Comparison of ENCODE assay signal across 10 cellular contexts in the genomic region with DNA sequence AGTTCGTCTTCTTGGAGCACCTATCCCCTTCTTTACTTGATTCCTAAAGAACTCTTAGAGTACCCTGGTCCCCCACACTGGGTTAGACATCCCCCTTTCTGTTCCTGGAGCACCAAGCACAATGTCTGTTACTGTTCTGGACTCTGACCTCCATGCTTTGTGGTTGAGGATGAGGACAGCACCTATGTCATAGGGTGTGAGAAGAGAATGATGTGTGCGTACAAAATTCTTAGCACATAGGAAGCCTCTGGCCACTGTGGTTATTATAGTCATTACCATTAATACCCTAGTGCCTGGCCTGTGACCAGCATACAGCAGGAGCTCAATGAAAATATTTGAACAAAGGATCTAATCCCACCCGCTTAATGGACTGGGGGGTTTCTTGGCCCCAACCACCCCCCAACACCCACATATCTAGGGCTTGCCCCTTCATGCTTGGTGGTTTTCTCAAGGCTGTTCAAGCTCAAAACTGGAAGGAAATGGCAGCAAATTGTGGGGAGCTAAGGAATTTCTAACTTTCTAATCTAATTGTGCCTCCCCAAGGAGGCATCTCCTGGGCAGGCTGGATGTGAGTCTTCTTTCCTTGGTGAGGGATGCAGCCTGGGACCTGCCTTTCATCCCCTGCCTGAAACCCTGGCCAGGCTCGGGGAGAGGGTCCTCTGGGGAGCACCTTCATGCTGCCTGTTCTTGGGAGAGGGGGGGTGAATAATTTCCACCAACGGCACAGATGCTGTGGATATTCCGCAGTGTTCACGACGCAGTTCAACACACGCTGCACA. TPM values are rescaled to one million over a fixed set of nuclear protein-coding genes. Genes with fewer than 3 reads are reported as not detected.
DNase-seq lines count a peak whose midpoint lies in the region; ATAC-seq and TF ChIP-seq lines count a peak whose summit lies in the region.
"Had no signal": no experiment of that assay in that cellular context is flagged by ENCODE, and none has a peak within 500 bp of the region (broad histone marks: within the 10 kb centered on the region; RNA-seq: fewer than 3 reads in every experiment).

No MANE protein-coding gene starts in this region.

- peaks cover 43% of the 10 kb centered on the region for H3K27me3 Mint-ChIP-seq in activated CD4-positive, alpha-beta T cell treated with anti-CD3 and anti-CD28 coated beads, Interleukin-2, amount 10 ng/mL, durations not matched to agents 24 days and 14 days
- peaks cover 37% of the 10 kb centered on the region for H3K27me3 Mint-ChIP-seq in activated CD8-positive, alpha-beta T cell treated with anti-CD3 and anti-CD28 coated beads, Interleukin-2, amount 10 ng/mL, durations not matched to agents 7 days and 5 days (ENCODE audit: low read depth)
- H3K27me3 Mint-ChIP-seq in stimulated activated naive CD8-positive, alpha-beta T cell treated with anti-CD3 and anti-CD28 coated beads, Interleukin-15, amount 100 ng/mL, for 72 hours, result peaks cover 18% of the 10 kb centered on the region

- intact Hi-C loops in activated CD4-positive, alpha-beta T cell treated with anti-CD3 and anti-CD28 coated beads, Interleukin-2, amount 10 ng/mL, durations not matched to agents 24 days and 14 days (cut with micrococcal nuclease), result loop anchor here (2.0 kb wide), 1 partner anchor 126 kb away; no protein-coding TSS in a partner anchor

- peaks cover 31% of the 10 kb centered on the region for H3K4me1 Mint-ChIP-seq in activated CD4-positive, alpha-beta T cell treated with anti-CD3 and anti-CD28 coated beads, Interleukin-2, amount 10 ng/mL, durations not matched to agents 24 days and 14 days
- H3K4me1 Mint-ChIP-seq in activated CD8-positive, alpha-beta T cell treated with anti-CD3 and anti-CD28 coated beads, Interleukin-2, amount 10 ng/mL, durations not matched to agents 7 days and 5 days (ENCODE audit: low read depth), result peaks cover 38% of the 10 kb centered on the region
- peaks cover 37% of the 10 kb centered on the region for H3K4me1 Mint-ChIP-seq in stimulated activated naive CD8-positive, alpha-beta T cell treated with anti-CD3 and anti-CD28 coated beads, Interleukin-15, amount 100 ng/mL, for 72 hours

- 72% methylated on average over 9 of the region's 9 CpGs for WGBS in hepatocyte (ENCODE audit: low lambda C conversion rate, missing lambda C conversion rate)

- TF ChIP-seq CTCF in hepatocyte (IDR thresholded peaks at IDR 0.05; ENCODE audit: poor library complexity), result no peak

- H3K4me1 ChIP-seq in hepatocyte (ENCODE audit: insufficient read depth), result peaks cover 20% of the 10 kb centered on the region

- no peak overlapping the region for H3K4me3 ChIP-seq in hepatocyte

- peaks cover 13% of the 10 kb centered on the region for H4K20me1 ChIP-seq in hepatocyte (ENCODE audit: insufficient read depth, poor library complexity, severe bottlenecking)

- peaks cover 5% of the 10 kb centered on the region for H3K36me3 Mint-ChIP-seq in activated CD4-positive, alpha-beta T cell treated with anti-CD3 and anti-CD28 coated beads, Interleukin-2, amount 10 ng/mL, durations not matched to agents 24 days and 14 days (ENCODE audit: low read depth)
- H3K36me3 Mint-ChIP-seq in activated CD8-positive, alpha-beta T cell treated with anti-CD3 and anti-CD28 coated beads, Interleukin-2, amount 10 ng/mL, durations not matched to agents 7 days and 5 days (ENCODE audit: low read depth), result peaks cover 17% of the 10 kb centered on the region

- peak overlapping the region; percentile 87 for H3K27ac Mint-ChIP-seq in activated CD4-positive, alpha-beta T cell treated with anti-CD3 and anti-CD28 coated beads, Interleukin-2, amount 10 ng/mL, durations not matched to agents 24 days and 14 days
- H3K27ac Mint-ChIP-seq in activated CD8-positive, alpha-beta T cell treated with anti-CD3 and anti-CD28 coated beads, Interleukin-2, amount 10 ng/mL, durations not matched to agents 7 days and 5 days, result peak overlapping the region; percentile 91
- H3K27ac Mint-ChIP-seq in stimulated activated naive CD8-positive, alpha-beta T cell treated with anti-CD3 and anti-CD28 coated beads, Interleukin-15, amount 100 ng/mL, for 72 hours, result peak overlapping the region; percentile 88 to 97

- H3K4me3 Mint-ChIP-seq in activated CD4-positive, alpha-beta T cell treated with anti-CD3 and anti-CD28 coated beads, Interleukin-2, amount 10 ng/mL, durations not matched to agents 24 days and 14 days, result peak overlapping the region; percentile 78
- H3K4me3 Mint-ChIP-seq in activated CD8-positive, alpha-beta T cell treated with anti-CD3 and anti-CD28 coated beads, Interleukin-2, amount 10 ng/mL, durations not matched to agents 7 days and 5 days, result peak overlapping the region; percentile 76
- H3K4me3 Mint-ChIP-seq in stimulated activated naive CD8-positive, alpha-beta T cell treated with anti-CD3 and anti-CD28 coated beads, Interleukin-15, amount 100 ng/mL, for 72 hours, result peak overlapping the region; percentile 82 to 86

- no peaks in the 10 kb centered on the region for H3K36me3 ChIP-seq in hepatocyte (replicated peaks; ENCODE audit: insufficient read depth, low read depth)

- no peak overlapping the region for H3K4me2 ChIP-seq in hepatocyte

- POLR2A ChIA-PET in activated CD8-positive, alpha-beta T cell treated with anti-CD3 and anti-CD28 coated beads, Interleukin-2, amount 10 ng/mL, durations not matched to agents 7 days and 5 days (lab: Charles Lee), result interaction anchor here (0.7 to 1.6 kb wide), 4 partner anchors 19 to 188 kb away, joined by 3 to 4 read pairs (median 3); no protein-coding TSS in a partner anchor

- no peaks in the 10 kb centered on the region for H3K9me2 ChIP-seq in hepatocyte (replicated peaks; ENCODE audit: insufficient read depth)

- CTCF ChIA-PET in activated CD8-positive, alpha-beta T cell treated with anti-CD3 and anti-CD28 coated beads, Interleukin-2, amount 10 ng/mL, durations not matched to agents 7 days and 5 days (lab: Charles Lee), result interaction anchor here (0.8 to 1.1 kb wide), 2 partner anchors 79 to 170 kb away, joined by 3 read pairs; no protein-coding TSS in a partner anchor

- H3K27me3 ChIP-seq in hepatocyte, result no peaks in the 10 kb centered on the region

- H3K9me3 Mint-ChIP-seq in activated CD4-positive, alpha-beta T cell treated with anti-CD3 and anti-CD28 coated beads, Interleukin-2, amount 10 ng/mL, durations not matched to agents 24 days and 14 days, result no peaks in the 10 kb centered on the region
- H3K9me3 Mint-ChIP-seq in activated CD8-positive, alpha-beta T cell treated with anti-CD3 and anti-CD28 coated beads, Interleukin-2, amount 10 ng/mL, durations not matched to agents 7 days and 5 days (ENCODE audit: insufficient read depth), result no peaks in the 10 kb centered on the region
- H3K9me3 Mint-ChIP-seq in stimulated activated naive CD8-positive, alpha-beta T cell treated with anti-CD3 and anti-CD28 coated beads, Interleukin-15, amount 100 ng/mL, for 72 hours, result no peaks in the 10 kb centered on the region

- H3K9me3 ChIP-seq in hepatocyte (ENCODE audit: low read depth), result no peaks in the 10 kb centered on the region

- H3K27ac ChIP-seq in hepatocyte (peak overlapping the region; percentile 94), substantia nigra (ENCODE audit: low read depth, low read length, poor library complexity, severe bottlenecking) (no peak overlapping the region)

- DNase-seq in activated CD4-positive, alpha-beta T cell treated with anti-CD3 and anti-CD28 coated beads, Interleukin-2, amount 10 ng/mL, durations not matched to agents 24 days and 14 days, result no peak
- no peak for DNase-seq in activated CD4-positive, alpha-beta T cell treated with anti-CD3 and anti-CD28 coated beads, Interleukin-2, amount 50 U/mL, for 1 hour
- DNase-seq in activated CD8-positive, alpha-beta T cell treated with anti-CD3 and anti-CD28 coated beads, Interleukin-2, amount 10 ng/mL, durations not matched to agents 7 days and 5 days, result no peak
- DNase-seq in hepatocyte (ENCODE audit: low spot score) (no peak), NCI-H345 treated with DMSO at 0.1 percent for 48 hours (lab: John Stamatoyannopoulos, UW; ENCODE audit: unreplicated experiment) (no peak), substantia nigra (lab: John Stamatoyannopoulos, UW) (no peak), NCI-H345 (lab: John Stamatoyannopoulos, UW) (no peak)
- DNase-seq in stimulated activated naive CD8-positive, alpha-beta T cell treated with anti-CD3 and anti-CD28 coated beads, Interleukin-15, amount 100 ng/mL, for 72 hours, result no peak
- DNase-seq: activated CD8-positive, alpha-beta memory T cell treated with anti-CD3 and anti-CD28 coated beads, Interleukin-2, amount 50 U/mL, for 4 hours; NCI-H524 had no signal

- no peak overlapping the region for H2AFZ ChIP-seq in hepatocyte

- no peak for ATAC-seq in activated CD8-positive, alpha-beta T cell treated with anti-CD3 and anti-CD28 coated beads, Interleukin-2, amount 10 ng/mL, durations not matched to agents 7 days and 5 days
- no peak for ATAC-seq in stimulated activated naive CD8-positive, alpha-beta T cell treated with anti-CD3 and anti-CD28 coated beads, Interleukin-15, amount 100 ng/mL, for 72 hours

- peaks cover 31% of the 10 kb centered on the region for H3K79me2 ChIP-seq in hepatocyte

RNA-seq across cellular contexts. Expression of gene CMIP, which starts 1.5 kb away (rescaled TPM):
- 40.0 and 42.9 TPM in 2 replicates for total RNA-seq in activated CD4-positive, alpha-beta T cell treated with anti-CD3 and anti-CD28 coated beads, Interleukin-2, amount 10 ng/mL, durations not matched to agents 24 days and 14 days
- 10 to 100 TPM; 62.5 to 70.4 TPM for total RNA-seq in activated CD8-positive, alpha-beta T cell treated with anti-CD3 and anti-CD28 coated beads, Interleukin-2, amount 10 ng/mL, durations not matched to agents 7 days and 5 days
- total RNA-seq in hepatocyte, result 9.4 and 17.8 TPM in 2 replicates
- polyA plus RNA-seq in hepatocyte, result 4.6 and 5.8 TPM in 2 replicates
